20 cellular contexts compared by ENCODE assay signal in genomic region chr6:124372076-124372475, GRCh38.
"Had no signal": no experiment of that assay in that cellular context is flagged by ENCODE, and none has a peak within 500 bp of the region (broad histone marks: within the 10 kb centered on the region; RNA-seq: fewer than 3 reads in every experiment).

No MANE protein-coding gene starts in this region.

- H3K4me3 Mint-ChIP-seq: activated B cell treated with CpG ODN at 0.5 μM for 24 hours; activated CD4-positive, alpha-beta memory T cell treated with anti-CD3 and anti-CD28 coated beads, Interleukin-2, amount 10 ng/mL, durations not matched to agents 7 days and 5 days; activated CD8-positive, alpha-beta memory T cell treated with anti-CD3 and anti-CD28 coated beads, Interleukin-2, amount 10 ng/mL, durations not matched to agents 7 days and 5 days; activated naive CD8-positive, alpha-beta T cell; naive thymus-derived CD8-positive, alpha-beta T cell; stimulated activated naive CD8-positive, alpha-beta T cell treated with anti-CD3 and anti-CD28 coated beads, Interleukin-15, Interleukin-2, amounts not matched to agents 100 ng/mL and 50 ng/mL, for 24 hours; type B pancreatic cell had no signal

- H3K9me3 ChIP-seq: body of pancreas, gastrocnemius medialis, heart left ventricle, neutrophil had no signal

- DNase-seq: activated B cell treated with CpG ODN at 0.5 μM for 24 hours; activated CD4-positive, alpha-beta memory T cell treated with anti-CD3 and anti-CD28 coated beads, Interleukin-2, amount 10 ng/mL, durations not matched to agents 7 days and 5 days; activated CD4-positive, alpha-beta T cell treated with anti-CD3 and anti-CD28 coated beads for 4 hours; activated CD8-positive, alpha-beta memory T cell treated with anti-CD3 and anti-CD28 coated beads, Interleukin-2, amount 10 ng/mL, durations not matched to agents 7 days and 5 days; amygdala; body of pancreas; central memory CD4-positive, alpha-beta T cell; erythroblast; gastrocnemius medialis; heart left ventricle; mesendoderm; naive thymus-derived CD8-positive, alpha-beta T cell; retina; stimulated activated CD4-positive, alpha-beta T cell treated with anti-CD3 and anti-CD28 coated beads, Interleukin-15, amount 100 ng/mL, for 24 hours; stimulated activated CD4-positive, alpha-beta T cell treated with anti-CD3 and anti-CD28 coated beads, Interleukin-2, amount 100 ng/mL, for 48 hours had no signal

- H3K27me3 ChIP-seq: body of pancreas, gastrocnemius medialis, heart left ventricle, neutrophil had no signal

- H3K36me3 Mint-ChIP-seq: activated CD8-positive, alpha-beta memory T cell treated with anti-CD3 and anti-CD28 coated beads, Interleukin-2, amount 10 ng/mL, durations not matched to agents 7 days and 5 days; activated naive CD8-positive, alpha-beta T cell; naive thymus-derived CD8-positive, alpha-beta T cell; type B pancreatic cell had no signal

- H3K9me3 Mint-ChIP-seq: activated B cell treated with CpG ODN at 0.5 μM for 24 hours; activated CD4-positive, alpha-beta memory T cell treated with anti-CD3 and anti-CD28 coated beads, Interleukin-2, amount 10 ng/mL, durations not matched to agents 7 days and 5 days; stimulated activated naive CD8-positive, alpha-beta T cell treated with anti-CD3 and anti-CD28 coated beads, Interleukin-15, Interleukin-2, amounts not matched to agents 100 ng/mL and 50 ng/mL, for 24 hours; type B pancreatic cell had no signal

- H3K27ac ChIP-seq: body of pancreas, coronary artery, gastrocnemius medialis, heart left ventricle, neutrophil had no signal

- H3K4me3 ChIP-seq: body of pancreas, coronary artery, gastrocnemius medialis, heart left ventricle had no signal

- ATAC-seq: activated CD8-positive, alpha-beta memory T cell treated with anti-CD3 and anti-CD28 coated beads, Interleukin-2, amount 10 ng/mL, durations not matched to agents 7 days and 5 days; body of pancreas; gastrocnemius medialis; heart left ventricle; naive thymus-derived CD8-positive, alpha-beta T cell had no signal

- H3K27me3 Mint-ChIP-seq: activated B cell treated with CpG ODN at 0.5 μM for 24 hours; activated CD4-positive, alpha-beta memory T cell treated with anti-CD3 and anti-CD28 coated beads, Interleukin-2, amount 10 ng/mL, durations not matched to agents 7 days and 5 days; activated CD8-positive, alpha-beta memory T cell treated with anti-CD3 and anti-CD28 coated beads, Interleukin-2, amount 10 ng/mL, durations not matched to agents 7 days and 5 days; activated naive CD8-positive, alpha-beta T cell; naive thymus-derived CD8-positive, alpha-beta T cell; stimulated activated naive CD8-positive, alpha-beta T cell treated with anti-CD3 and anti-CD28 coated beads, Interleukin-15, Interleukin-2, amounts not matched to agents 100 ng/mL and 50 ng/mL, for 24 hours; type B pancreatic cell had no signal

- H3K4me1 Mint-ChIP-seq: activated B cell treated with CpG ODN at 0.5 μM for 24 hours; activated CD4-positive, alpha-beta memory T cell treated with anti-CD3 and anti-CD28 coated beads, Interleukin-2, amount 10 ng/mL, durations not matched to agents 7 days and 5 days; activated CD8-positive, alpha-beta memory T cell treated with anti-CD3 and anti-CD28 coated beads, Interleukin-2, amount 10 ng/mL, durations not matched to agents 7 days and 5 days; naive thymus-derived CD8-positive, alpha-beta T cell had no signal

- H3K4me1 ChIP-seq: body of pancreas, gastrocnemius medialis, heart left ventricle had no signal

- H3K36me3 ChIP-seq: gastrocnemius medialis, heart left ventricle, neutrophil had no signal

- H3K27ac Mint-ChIP-seq: activated B cell treated with CpG ODN at 0.5 μM for 24 hours; activated CD4-positive, alpha-beta memory T cell treated with anti-CD3 and anti-CD28 coated beads, Interleukin-2, amount 10 ng/mL, durations not matched to agents 7 days and 5 days; activated CD8-positive, alpha-beta memory T cell treated with anti-CD3 and anti-CD28 coated beads, Interleukin-2, amount 10 ng/mL, durations not matched to agents 7 days and 5 days; activated naive CD8-positive, alpha-beta T cell; naive thymus-derived CD8-positive, alpha-beta T cell; stimulated activated naive CD8-positive, alpha-beta T cell treated with anti-CD3 and anti-CD28 coated beads, Interleukin-15, Interleukin-2, amounts not matched to agents 100 ng/mL and 50 ng/mL, for 24 hours; type B pancreatic cell had no signal
